Comparison of ENCODE assay signal across 20 cellular contexts in the genomic region with DNA sequence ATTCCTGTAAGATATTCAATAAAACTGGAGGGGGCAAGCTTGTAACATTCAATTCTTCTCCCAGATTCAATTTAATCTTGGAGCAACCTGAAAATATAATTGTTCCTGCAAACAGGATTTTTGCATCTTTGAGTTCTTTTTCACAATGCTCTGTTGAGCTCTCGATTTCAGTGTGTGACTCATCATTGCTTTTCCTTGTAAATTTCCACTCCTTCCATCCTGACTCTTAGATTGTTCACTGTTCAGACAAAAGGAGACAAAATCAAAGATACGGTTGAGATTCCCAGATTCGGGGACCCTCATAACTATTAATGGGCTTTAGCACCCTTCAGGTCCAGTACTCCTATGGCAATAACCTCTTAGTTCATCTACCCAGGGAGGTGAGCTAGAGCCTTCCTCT.
"Had no signal": no experiment of that assay in that cellular context is flagged by ENCODE, and none has a peak within 500 bp of the region (broad histone marks: within the 10 kb centered on the region; RNA-seq: fewer than 3 reads in every experiment).

No MANE protein-coding gene starts in this region.

- H3K4me3 ChIP-seq: left ventricle myocardium inferior, lung, pancreas, psoas muscle, right lobe of liver, smooth muscle cell, thoracic aorta, tibial artery, upper lobe of right lung had no signal

- H3K27me3 ChIP-seq: pancreas, right lobe of liver, tibial artery, upper lobe of right lung had no signal

- H3K27ac ChIP-seq: left ventricle myocardium inferior, pancreas, psoas muscle, right lobe of liver, thoracic aorta, tibial artery, upper lobe of right lung had no signal

- DNase-seq: immature natural killer cell; islet precursor cell; left ventricle myocardium inferior; midbrain; naive thymus-derived CD8-positive, alpha-beta T cell; pancreas; psoas muscle; right lobe of liver; stimulated activated CD4-positive, alpha-beta T cell treated with anti-CD3 and anti-CD28 coated beads, Interleukin-1b, Interleukin-23, amount 100 ng/mL, for 48 hours; stimulated activated CD4-positive, alpha-beta T cell treated with anti-CD3 and anti-CD28 coated beads, Interleukin-2, amount 100 ng/mL, for 48 hours; stimulated activated CD4-positive, alpha-beta T cell treated with anti-CD3 and anti-CD28 coated beads, Interleukin-4, amount 100 ng/mL, for 4 hours; stimulated activated CD8-positive, alpha-beta memory T cell treated with anti-CD3 and anti-CD28 coated beads, Interleukin-4, amount 100 ng/mL, for 48 hours; stimulated activated naive CD4-positive, alpha-beta T cell treated with Interleukin-2 at 50 U/mL for 16 hours; stimulated activated naive CD8-positive, alpha-beta T cell treated with anti-CD3 and anti-CD28 coated beads, Interleukin-15, amount 100 ng/mL, for 72 hours; substantia nigra; tibial artery; upper lobe of right lung had no signal
